13 cellular contexts compared by ENCODE assay signal in the genomic region with DNA sequence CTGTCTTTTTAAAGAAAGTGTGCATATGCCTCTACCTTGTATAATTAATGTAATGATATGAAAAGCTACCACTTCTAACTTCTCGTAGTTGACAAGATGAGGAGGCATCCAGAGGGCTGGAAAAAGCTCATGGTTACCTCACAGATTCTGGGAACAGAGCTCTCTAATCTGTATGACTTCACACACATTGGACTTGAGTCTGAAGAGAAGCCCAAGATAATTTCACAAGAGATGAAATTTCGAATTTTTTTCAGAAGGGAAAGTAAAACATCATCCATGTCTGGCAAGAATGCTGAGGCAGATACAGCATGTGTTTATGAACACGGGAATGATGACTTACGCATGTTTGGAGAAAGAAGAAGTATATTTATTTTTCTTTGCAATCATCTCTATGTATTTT.
DNase-seq lines count a peak whose midpoint lies in the region; ATAC-seq and TF ChIP-seq lines count a peak whose summit lies in the region.
"Had no signal": no experiment of that assay in that cellular context is flagged by ENCODE, and none has a peak within 500 bp of the region (broad histone marks: within the 10 kb centered on the region; RNA-seq: fewer than 3 reads in every experiment).

No MANE protein-coding gene starts in this region.

- H3K4me3 ChIP-seq in PC-9 (no peak overlapping the region), fibroblast of villous mesenchyme (ENCODE audit: low read depth, low read length) (no peak overlapping the region), H7 (ENCODE audit: insufficient read depth, low read depth, low read length) (no peak overlapping the region), Caco-2 (ENCODE audit: low read depth, low read length) (no peak overlapping the region)
- H3K4me3 ChIP-seq: vagina had no signal

- no peaks in the 10 kb centered on the region for H3K36me3 ChIP-seq in PC-9 (ENCODE audit: low read depth)
- H3K36me3 ChIP-seq in H7 (replicated peaks; ENCODE audit: control insufficient read depth, insufficient read depth, low read length), result no peaks in the 10 kb centered on the region
- no peaks in the 10 kb centered on the region for H3K36me3 ChIP-seq in Caco-2 (ENCODE audit: control insufficient read depth, insufficient read depth, low read length)
- H3K36me3 ChIP-seq: vagina had no signal

- H3K9me3 Mint-ChIP-seq in chondrocyte (ENCODE audit: low read depth), result no peaks in the 10 kb centered on the region
- H3K9me3 Mint-ChIP-seq in Caco-2 (ENCODE audit: unreplicated experiment), result no peaks in the 10 kb centered on the region
- H3K9me3 Mint-ChIP-seq: natural killer cell treated with Interleukin-12 subunit alpha and Interleukin-12 subunit beta and Interleukin-15 and Interleukin-18, amount 100 ng/mL, for 72 hours had no signal

- TF ChIP-seq CTCF in PC-9 (conservative IDR thresholded peaks at IDR 0.05) (no peak), fibroblast of villous mesenchyme (IDR thresholded peaks at IDR 0.05; ENCODE audit: insufficient read depth, low read depth, low read length) (no peak), omental fat pad (IDR thresholded peaks at IDR 0.05) (no peak), chondrocyte (IDR thresholded peaks at IDR 0.05) (no peak), Caco-2 (IDR thresholded peaks at IDR 0.05; ENCODE audit: insufficient read depth in 1 of 2, low read depth in 1 of 2, low read length in 1 of 2, severe bottlenecking in 1 of 2, unreplicated experiment in 1 of 2) (no peak)

- no TSS peak for BruUV-seq in PC-9 (replicated peaks; lab: Mats Ljungman, UMichigan)
- BruUV-seq in Caco-2 (replicated peaks; lab: Mats Ljungman, UMichigan), result no TSS peak

- H3K4me1 ChIP-seq in PC-9 (replicated peaks; ENCODE audit: insufficient read depth) (peaks cover 30% of the 10 kb centered on the region), Caco-2 (peaks cover 59% of the 10 kb centered on the region)
- H3K4me1 ChIP-seq: vagina had no signal

- peak; percentile 30 for DNase-seq in AG08395 (ENCODE audit: low spot score)
- DNase-seq in PC-9, result no peak
- DNase-seq in fibroblast of villous mesenchyme (ENCODE audit: low read depth), result peak; percentile 91
- DNase-seq in omental fat pad (ENCODE audit: low spot score), result no peak
- no peak for DNase-seq in chondrocyte (ENCODE audit: low spot score)
- DNase-seq in H7, result no peak
- DNase-seq in Caco-2, result no peak
- DNase-seq: activated CD4-positive, alpha-beta T cell treated with anti-CD3 and anti-CD28 coated beads for 4 hours; NCI-H2081 had no signal

- H4K20me1 ChIP-seq in PC-9 (ENCODE audit: insufficient read depth), result no peaks in the 10 kb centered on the region

- no peak overlapping the region for H3K27ac ChIP-seq in PC-9
- H3K27ac ChIP-seq: KMS-11, vagina had no signal

- ATAC-seq in omental fat pad (ENCODE audit: low FRiP score), result peak; percentile 94
- ATAC-seq in GM21515 (IDR thresholded peaks at IDR 0.05; ENCODE audit: unreplicated experiment), result no peak
- ATAC-seq: natural killer cell treated with Interleukin-12 subunit alpha and Interleukin-12 subunit beta and Interleukin-15 and Interleukin-18, amount 100 ng/mL, for 72 hours had no signal

- H3K27me3 Mint-ChIP-seq in chondrocyte (ENCODE audit: low read depth), result no peaks in the 10 kb centered on the region
- no peaks in the 10 kb centered on the region for H3K27me3 Mint-ChIP-seq in Caco-2 (ENCODE audit: insufficient read depth, unreplicated experiment)
- H3K27me3 Mint-ChIP-seq: natural killer cell treated with Interleukin-12 subunit alpha and Interleukin-12 subunit beta and Interleukin-15 and Interleukin-18, amount 100 ng/mL, for 72 hours had no signal

- POLR2A ChIA-PET in PC-9 (lab: Charles Lee; ENCODE audit: unreplicated experiment), result no interaction called here
- POLR2A ChIA-PET in Caco-2 (lab: Charles Lee), result interaction anchor here (0.6 kb wide), 1 partner anchor 67 kb away, joined by 4 read pairs; no protein-coding TSS in a partner anchor

- H3K79me2 ChIP-seq in PC-9 (ENCODE audit: low read depth), result no peaks in the 10 kb centered on the region

- H3K36me3 Mint-ChIP-seq in chondrocyte (ENCODE audit: low read depth) (no peaks in the 10 kb centered on the region), Caco-2 (ENCODE audit: insufficient read depth, unreplicated experiment) (no peaks in the 10 kb centered on the region)
- H3K36me3 Mint-ChIP-seq: natural killer cell treated with Interleukin-12 subunit alpha and Interleukin-12 subunit beta and Interleukin-15 and Interleukin-18, amount 100 ng/mL, for 72 hours had no signal

- H3K27ac Mint-ChIP-seq in chondrocyte (ENCODE audit: unreplicated experiment) (no peak overlapping the region), Caco-2 (ENCODE audit: unreplicated experiment) (no peak overlapping the region)
- H3K27ac Mint-ChIP-seq: natural killer cell treated with Interleukin-12 subunit alpha and Interleukin-12 subunit beta and Interleukin-15 and Interleukin-18, amount 100 ng/mL, for 72 hours had no signal

- no peak overlapping the region for H2AFZ ChIP-seq in PC-9

- intact Hi-C loops in PC-9 (cut with micrococcal nuclease; ENCODE audit: unreplicated experiment), result loop anchor here (2.0 kb wide), 1 partner anchor 45 kb away; no protein-coding TSS in a partner anchor
- intact Hi-C loops in Caco-2 (cut with micrococcal nuclease; ENCODE audit: unreplicated experiment), result no loop called here

- CTCF ChIA-PET in PC-9 (lab: Charles Lee) (no interaction called here), Caco-2 (lab: Charles Lee) (no interaction called here)

- 0 out of 2 replicates have a peak overlapping the region, but pooled peaks have one; percentile 58 for H3K4me2 ChIP-seq in PC-9
- H3K4me2 ChIP-seq: KMS-11 had no signal

- H3F3A ChIP-seq in PC-9 (ENCODE audit: insufficient read depth, low read depth), result peaks cover 17% of the 10 kb centered on the region; the same call in 1 of the 2 replicates

- H3K9me2 ChIP-seq in PC-9 (ENCODE audit: insufficient read depth), result no peaks in the 10 kb centered on the region

- H3K4me1 Mint-ChIP-seq in chondrocyte (ENCODE audit: low read depth) (peaks cover 13% of the 10 kb centered on the region), Caco-2 (ENCODE audit: low read depth, unreplicated experiment) (peaks cover 15% of the 10 kb centered on the region)

- H3K27me3 ChIP-seq in PC-9 (ENCODE audit: insufficient read depth, low read depth), result no peaks in the 10 kb centered on the region
- no peaks in the 10 kb centered on the region for H3K27me3 ChIP-seq in H7 (ENCODE audit: control insufficient read depth, insufficient read depth, low read length)
- no peaks in the 10 kb centered on the region for H3K27me3 ChIP-seq in Caco-2 (replicated peaks; ENCODE audit: control insufficient read depth, insufficient read depth, low read length)
- H3K27me3 ChIP-seq: vagina had no signal

- H3K4me3 Mint-ChIP-seq in chondrocyte (ENCODE audit: unreplicated experiment), result no peak overlapping the region
- H3K4me3 Mint-ChIP-seq in Caco-2 (ENCODE audit: unreplicated experiment), result no peak overlapping the region
- H3K4me3 Mint-ChIP-seq: natural killer cell treated with Interleukin-12 subunit alpha and Interleukin-12 subunit beta and Interleukin-15 and Interleukin-18, amount 100 ng/mL, for 72 hours had no signal

- H3K9me3 ChIP-seq in PC-9 (ENCODE audit: insufficient read depth, low read depth) (no peaks in the 10 kb centered on the region), Caco-2 (no peaks in the 10 kb centered on the region)
- H3K9me3 ChIP-seq: vagina had no signal

Comparison
In these comparisons a context has a peak if more than half of its experiments do, and no peak if none do; other contexts are left out.
1. DNase-seq: peak in AG08395 (single experiment) and fibroblast of villous mesenchyme (single experiment); none in PC-9 (0 of 2), omental fat pad (single experiment), chondrocyte (single experiment), H7 (single experiment) and Caco-2 (0 of 2).